In genomic region chr2:73993799-73994543, GRCh38 we compare ENCODE assay signal across 14 cellular contexts. TPM values are rescaled to one million over a fixed set of nuclear protein-coding genes. Genes with fewer than 3 reads are reported as not detected.
DNase-seq lines count a peak whose midpoint lies in the region; ATAC-seq, FAIRE-seq and TF ChIP-seq lines count a peak whose summit lies in the region.
"Had no signal": no experiment of that assay in that cellular context is flagged by ENCODE, and none has a peak within 500 bp of the region (broad histone marks: within the 10 kb centered on the region; RNA-seq: fewer than 3 reads in every experiment).

No MANE protein-coding gene starts in this region.

- no peaks in the 10 kb centered on the region for H3K36me3 ChIP-seq in GM23248 (ENCODE audit: low read depth)
- peaks cover 21% of the 10 kb centered on the region; the same call in 2 of the 3 replicates for H3K36me3 ChIP-seq in K562 (ENCODE audit: control insufficient read depth, insufficient read depth, low read length)
- H3K36me3 ChIP-seq in trophoblast cell (ENCODE audit: control insufficient read depth in 1 of 2, insufficient read depth in 2 of 2, low read length in 2 of 2): peaks cover 5% of the 10 kb centered on the region in 2 experiments
- H3K36me3 ChIP-seq: thyroid gland had no signal

- H4K8ac ChIP-seq in trophoblast cell (ENCODE audit: low read depth, low read length): no peak overlapping the region

- no peak overlapping the region for H3K18ac ChIP-seq in trophoblast cell (ENCODE audit: low read length)

- H3K27me3 ChIP-seq in GM23248 (replicated peaks; ENCODE audit: insufficient read depth) (no peaks in the 10 kb centered on the region), K562 (ENCODE audit: control insufficient read depth in 2 of 2, insufficient read depth in 2 of 2, low read length in 2 of 2) (no peaks in the 10 kb centered on the region), trophoblast cell (ENCODE audit: insufficient read depth, low read length) (no peaks in the 10 kb centered on the region)
- H3K27me3 ChIP-seq: thyroid gland had no signal

- intact Hi-C loops in activated CD4-positive, alpha-beta memory T cell treated with anti-CD3 and anti-CD28 coated beads for 36 hours (cut with micrococcal nuclease): no loop called here
- intact Hi-C loops in K562 (cut with micrococcal nuclease): loop anchor here (2.0 to 10.0 kb wide), 2 partner anchors 85 to 319 kb away; no protein-coding TSS in a partner anchor

- H3K36me3 Mint-ChIP-seq in activated CD4-positive, alpha-beta memory T cell treated with anti-CD3 and anti-CD28 coated beads for 36 hours: peaks cover 45% of the 10 kb centered on the region
- H3K36me3 Mint-ChIP-seq in activated CD4-positive, alpha-beta memory T cell treated with anti-CD3 and anti-CD28 coated beads, Interleukin-2, amount 10 ng/mL, durations not matched to agents 7 days and 5 days (ENCODE audit: low read depth): peaks cover 49% of the 10 kb centered on the region

- H3K9me3 ChIP-seq in GM23248 (ENCODE audit: low read depth) (no peaks in the 10 kb centered on the region), K562 (replicated peaks; ENCODE audit: control insufficient read depth, insufficient read depth, low read depth, low read length) (no peaks in the 10 kb centered on the region), trophoblast cell (ENCODE audit: insufficient read depth, low read depth, low read length) (no peaks in the 10 kb centered on the region)
- H3K9me3 ChIP-seq: thyroid gland had no signal

- no peak for FAIRE-seq in K562 (lab: Jason Lieb, UNC)

- H3K9ac ChIP-seq in GM23248 (no peak overlapping the region), K562 (ENCODE audit: insufficient read depth in 1 of 2, low read depth in 2 of 2, low read length in 2 of 2) (no peak overlapping the region), trophoblast cell (ENCODE audit: low read length) (no peak overlapping the region)

- POLR2A ChIA-PET in activated CD4-positive, alpha-beta memory T cell treated with anti-CD3 and anti-CD28 coated beads for 36 hours (lab: Charles Lee): interaction anchor here (1.0 kb wide), 1 partner anchor 10 kb away, joined by 3 read pairs; the partner anchor contains the start of gene TET3
- POLR2A ChIA-PET in activated CD4-positive, alpha-beta memory T cell treated with anti-CD3 and anti-CD28 coated beads, Interleukin-2, amount 10 ng/mL, durations not matched to agents 7 days and 5 days (lab: Charles Lee): interaction anchor here (1.0 kb wide), 2 partner anchors 8 to 10 kb away, joined by 3 to 4 read pairs; no protein-coding TSS in a partner anchor
- POLR2A ChIA-PET in K562 (lab: Yijun Ruan, JAX): interaction anchor here (0.6 kb wide), 2 partner anchors 265 to 869 kb away, joined by 3 read pairs; no protein-coding TSS in a partner anchor

- H2AK5ac ChIP-seq in trophoblast cell (ENCODE audit: low read length): no peak overlapping the region

- CTCF ChIA-PET in activated CD4-positive, alpha-beta memory T cell treated with anti-CD3 and anti-CD28 coated beads for 36 hours (lab: Charles Lee): interaction anchor here (0.6 kb wide), 1 partner anchor 167 kb away, joined by 3 read pairs; no protein-coding TSS in a partner anchor
- CTCF ChIA-PET in activated CD4-positive, alpha-beta memory T cell treated with anti-CD3 and anti-CD28 coated beads, Interleukin-2, amount 10 ng/mL, durations not matched to agents 7 days and 5 days (lab: Charles Lee): no interaction called here
- CTCF ChIA-PET in K562 (lab: Yijun Ruan, JAX; ENCODE audit: low intra/inter-chr PET ratio): interaction anchor here (1.4 kb wide), 1 partner anchor 170 kb away, joined by 4 read pairs; no protein-coding TSS in a partner anchor

- H2AFZ ChIP-seq in GM23248 (no peak overlapping the region), K562 (ENCODE audit: low read depth, low read length) (no peak overlapping the region), trophoblast cell (ENCODE audit: insufficient read depth, low read length, poor library complexity) (no peak overlapping the region)

- TF ChIP-seq EP300 in K562 (IDR thresholded peaks at IDR 0.05; ENCODE audit: low read length): no peak

- H3K27ac ChIP-seq in GM23248: no peak overlapping the region
- no peak overlapping the region; the same call in 2 of the 3 replicates for H3K27ac ChIP-seq in K562 (ENCODE audit: extremely low read depth, low read depth, low read length)
- H3K27ac ChIP-seq in trophoblast cell (ENCODE audit: low read depth, low read length): no peak overlapping the region
- H3K27ac ChIP-seq: thyroid gland had no signal

- peak overlapping the region; percentile 24 for H3K4ac ChIP-seq in trophoblast cell (ENCODE audit: low read depth, low read length)

- H3K4me1 ChIP-seq in GM23248 (ENCODE audit: insufficient read depth) (peaks cover 12% of the 10 kb centered on the region), K562 (replicated peaks in 1 of 2; ENCODE audit: control insufficient read depth in 2 of 2, insufficient read depth in 2 of 2, low read length in 2 of 2) (peaks cover 8 to 24% of the 10 kb centered on the region in 2 experiments; a peak in 3 of 5 replicates), trophoblast cell (ENCODE audit: control insufficient read depth in 1 of 2, insufficient read depth in 2 of 2, low read length in 2 of 2) (peaks cover 4 to 10% of the 10 kb centered on the region in 2 experiments)

- no peak overlapping the region for H3K4me3 Mint-ChIP-seq in activated CD4-positive, alpha-beta memory T cell treated with anti-CD3 and anti-CD28 coated beads for 36 hours
- H3K4me3 Mint-ChIP-seq in activated CD4-positive, alpha-beta memory T cell treated with anti-CD3 and anti-CD28 coated beads, Interleukin-2, amount 10 ng/mL, durations not matched to agents 7 days and 5 days: no peak overlapping the region
- H3K4me3 Mint-ChIP-seq: endodermal cell, neural crest cell had no signal

- no peak for ATAC-seq in K562
- ATAC-seq in GM21367 (IDR thresholded peaks at IDR 0.05; ENCODE audit: unreplicated experiment): no peak

- H3K4me2 ChIP-seq in GM23248 (ENCODE audit: unreplicated experiment): peak overlapping the region; percentile 38
- no peak overlapping the region; the same call in 1 of the 2 replicates for H3K4me2 ChIP-seq in K562 (ENCODE audit: insufficient read depth, low read length)
- H3K4me2 ChIP-seq in trophoblast cell (ENCODE audit: low read length): no peak overlapping the region

- in situ Hi-C loops in GM23248 (cut with MboI) (no loop called here), K562 (cut with MboI) (no loop called here)

- H4K20me1 ChIP-seq in GM23248 (ENCODE audit: insufficient read depth): no peaks in the 10 kb centered on the region
- H4K20me1 ChIP-seq in K562 (replicated peaks; ENCODE audit: control insufficient read depth, insufficient read depth, low read length): peaks cover 13% of the 10 kb centered on the region; the same call in 1 of the 2 replicates

- peaks cover 78% of the 10 kb centered on the region for H3K4me1 Mint-ChIP-seq in activated CD4-positive, alpha-beta memory T cell treated with anti-CD3 and anti-CD28 coated beads for 36 hours (ENCODE audit: low read depth)
- peaks cover 53% of the 10 kb centered on the region for H3K4me1 Mint-ChIP-seq in activated CD4-positive, alpha-beta memory T cell treated with anti-CD3 and anti-CD28 coated beads, Interleukin-2, amount 10 ng/mL, durations not matched to agents 7 days and 5 days

- H3K4me3 ChIP-seq in GM23248 (no peak overlapping the region), K562 (no peak overlapping the region), trophoblast cell (ENCODE audit: low read depth, low read length) (no peak overlapping the region)
- H3K4me3 ChIP-seq: thyroid gland had no signal

- WGBS in GM23248 (ENCODE audit: low coverage in 1 of 2, low lambda C conversion rate in 2 of 2, missing lambda C conversion rate in 2 of 2), 2 experiments: 88 to 90% methylated on average over 6 of the region's 6 CpGs
- 59% methylated on average over 6 of the region's 6 CpGs for WGBS in K562 (ENCODE audit: insufficient coverage, low coverage, missing lambda C conversion rate)
- WGBS in trophoblast cell (ENCODE audit: extremely low coverage, insufficient coverage, insufficient read length): no CpG with 5 or more reads among the region's 6 CpGs

- no peak overlapping the region for H3K14ac ChIP-seq in trophoblast cell (ENCODE audit: low read length)

- H3K27me3 Mint-ChIP-seq in activated CD4-positive, alpha-beta memory T cell treated with anti-CD3 and anti-CD28 coated beads for 36 hours: no peaks in the 10 kb centered on the region
- no peaks in the 10 kb centered on the region for H3K27me3 Mint-ChIP-seq in activated CD4-positive, alpha-beta memory T cell treated with anti-CD3 and anti-CD28 coated beads, Interleukin-2, amount 10 ng/mL, durations not matched to agents 7 days and 5 days

- no peak for TF ChIP-seq CTCF in K562 (IDR thresholded peaks at IDR 0.05 in 2 of 3, conservative IDR thresholded peaks at IDR 0.05 in 1 of 3; ENCODE audit: insufficient read depth in 2 of 3, low read depth in 1 of 3, low read length in 3 of 3)

- H3K79me2 ChIP-seq in GM23248 (ENCODE audit: insufficient read depth): no peaks in the 10 kb centered on the region
- H3K79me2 ChIP-seq in K562 (ENCODE audit: control insufficient read depth, insufficient read depth, low read length): peaks cover 83% of the 10 kb centered on the region
- peaks cover 2% of the 10 kb centered on the region for H3K79me2 ChIP-seq in trophoblast cell (ENCODE audit: control insufficient read depth, insufficient read depth, low read length, poor library complexity)

- no peak overlapping the region for H2BK12ac ChIP-seq in trophoblast cell (ENCODE audit: low read length)

- H3K9me2 ChIP-seq in GM23248 (ENCODE audit: insufficient read depth): no peaks in the 10 kb centered on the region

- peaks cover 15% of the 10 kb centered on the region for H3K9me3 Mint-ChIP-seq in activated CD4-positive, alpha-beta memory T cell treated with anti-CD3 and anti-CD28 coated beads for 36 hours
- peaks cover 9% of the 10 kb centered on the region for H3K9me3 Mint-ChIP-seq in activated CD4-positive, alpha-beta memory T cell treated with anti-CD3 and anti-CD28 coated beads, Interleukin-2, amount 10 ng/mL, durations not matched to agents 7 days and 5 days
- H3K9me3 Mint-ChIP-seq: endodermal cell, neural crest cell had no signal

- no peak overlapping the region for H4K91ac ChIP-seq in trophoblast cell (ENCODE audit: low read depth, low read length)

- no peaks in the 10 kb centered on the region for H3F3A ChIP-seq in GM23248 (ENCODE audit: insufficient read depth)

- H3K79me1 ChIP-seq in trophoblast cell (ENCODE audit: low read length): no peaks in the 10 kb centered on the region

- no TSS peak for BruUV-seq in K562 (replicated peaks; lab: Mats Ljungman, UMichigan)

- no peak overlapping the region for H4K12ac ChIP-seq in trophoblast cell (ENCODE audit: low read depth, low read length)

- no peaks in the 10 kb centered on the region for H3K9me1 ChIP-seq in K562 (ENCODE audit: control insufficient read depth, insufficient read depth, low read length)

- H3K23ac ChIP-seq in trophoblast cell (ENCODE audit: low read length): no peak overlapping the region

- no peak for TF ChIP-seq POLR2A in K562 (conservative IDR thresholded peaks at IDR 0.05)

- H2BK120ac ChIP-seq in trophoblast cell (ENCODE audit: insufficient read depth, low read length, poor library complexity): no peak overlapping the region

- peak overlapping the region; percentile 50 for H3K27ac Mint-ChIP-seq in activated CD4-positive, alpha-beta memory T cell treated with anti-CD3 and anti-CD28 coated beads for 36 hours
- no peak overlapping the region for H3K27ac Mint-ChIP-seq in activated CD4-positive, alpha-beta memory T cell treated with anti-CD3 and anti-CD28 coated beads, Interleukin-2, amount 10 ng/mL, durations not matched to agents 7 days and 5 days
- H3K27ac Mint-ChIP-seq: endodermal cell had no signal

- DNase-seq in activated CD4-positive, alpha-beta memory T cell treated with anti-CD3 and anti-CD28 coated beads for 36 hours: peak; percentile 47
- DNase-seq in activated CD4-positive, alpha-beta memory T cell treated with anti-CD3 and anti-CD28 coated beads, Interleukin-2, amount 10 ng/mL, durations not matched to agents 7 days and 5 days: no peak
- DNase-seq in GM23248: peak; percentile 27
- DNase-seq in K562 (ENCODE audit: extremely low read depth in 1 of 4, low spot score in 3 of 4): no peak
- DNase-seq in trophoblast cell: no peak
- no peak for DNase-seq in NCI-H446 (lab: John Stamatoyannopoulos, UW)
- no peak for DNase-seq in NCI-H1694 treated with DMSO at 0.1 percent for 48 hours (lab: John Stamatoyannopoulos, UW)
- DNase-seq: endodermal cell, glutamatergic neuron, NCI-H1417 treated with DMSO at 0.1 percent for 48 hours, NCI-H524, thyroid gland had no signal

- no peak for TF ChIP-seq RAD21 in K562 (CRISPR knock-in tag; conservative IDR thresholded peaks at IDR 0.05 in 1 of 2, IDR thresholded peaks at IDR 0.05 in 1 of 2)

- H2BK5ac ChIP-seq in trophoblast cell (ENCODE audit: low read depth, low read length, poor library complexity): no peak overlapping the region

RNA-seq across cellular contexts. Expression of gene TET3, which starts 9.3 kb away (rescaled TPM):
- total RNA-seq in activated CD4-positive, alpha-beta memory T cell treated with anti-CD3 and anti-CD28 coated beads for 36 hours: 10 to 100 TPM; 10.5 to 11.8 TPM
- total RNA-seq in activated CD4-positive, alpha-beta memory T cell treated with anti-CD3 and anti-CD28 coated beads, Interleukin-2, amount 10 ng/mL, durations not matched to agents 7 days and 5 days: 10 to 100 TPM; 10.1 to 10.7 TPM
- total RNA-seq in GM23248 (2014; rRNA removed; shearing (Covaris generic)): 2.9 and 4.3 TPM in 2 replicates
- polyA plus RNA-seq in GM23248 (2016; fragmentation: Nextera tagmentation; extraction: Ambion mirVana): 1.3 TPM in 2 replicates
- total RNA-seq in K562 (2011; cell fraction: chromatin; rRNA removed; ENCODE audit: low replicate concordance): 24.7 and 26.6 TPM in 2 replicates
- 14.5 and 15.1 TPM in 2 replicates for total RNA-seq in K562 (2011; cell fraction: nucleolus; rRNA removed)
- 20.1 and 32.4 TPM in 2 replicates for total RNA-seq in K562 (2011; cell fraction: nucleoplasm; rRNA removed)
- total RNA-seq in K562 (2014; rRNA removed): 4.9 and 7.1 TPM in 2 replicates
- total RNA-seq in K562 (2014; rRNA removed; fragmentation: Illumina TruSeq; extraction: Trizol): 5.4 and 5.6 TPM in 2 replicates
- 6.3 and 6.4 TPM in 2 replicates for total RNA-seq in K562 (2015; rRNA removed; fragmentation: Illumina TruSeq; extraction: Trizol)
- 15.5 and 16.3 TPM in 2 replicates for total RNA-seq in K562 (2021)
- polyA plus RNA-seq in K562 (2011; rRNA removed): 3.2 and 5.2 TPM in 2 replicates
- 3.0 and 3.4 TPM in 2 replicates for polyA plus RNA-seq in K562 (2011; cell fraction: cytosol; rRNA removed)
- 7.8 and 14.6 TPM in 2 replicates for polyA plus RNA-seq in K562 (2011; cell fraction: nucleus; rRNA removed)
- 6.3 and 6.6 TPM in 2 replicates for polyA plus RNA-seq in K562 (2012)
- 8.7 and 9.0 TPM in 2 replicates for polyA plus RNA-seq in K562 (2014; fragmentation: Illumina TruSeq; extraction: Trizol)
- polyA plus RNA-seq in K562 (2014; fragmentation: Nextera tagmentation; extraction: Ambion mirVana): under 1 TPM; 0.35 to 0.58 TPM
- polyA plus RNA-seq in K562 (2014; rRNA removed): 5.3 and 5.5 TPM in 2 replicates
- 6.5 and 10.2 TPM in 2 replicates for polyA minus RNA-seq in K562 (2011; rRNA and poly(A)+ RNA removed)
- polyA minus RNA-seq in K562 (2011; cell fraction: cytosol; rRNA and poly(A)+ RNA removed): 10.4 and 12.0 TPM in 2 replicates
- 5.7 and 7.3 TPM in 2 replicates for polyA minus RNA-seq in K562 (2011; cell fraction: nucleus; rRNA and poly(A)+ RNA removed)
- polyA plus RNA-seq in trophoblast cell (2013): 11.2 and 11.7 TPM in 2 replicates

Comparison
In these comparisons a context has a peak if more than half of its experiments do, and no peak if none do; other contexts are left out.
1. DNase-seq: peak in activated CD4-positive, alpha-beta memory T cell treated with anti-CD3 and anti-CD28 coated beads for 36 hours (single experiment) and GM23248 (single experiment); none in activated CD4-positive, alpha-beta memory T cell treated with anti-CD3 and anti-CD28 coated beads, Interleukin-2, amount 10 ng/mL, durations not matched to agents 7 days and 5 days (single experiment), K562 (0 of 4), trophoblast cell (0 of 2), NCI-H446 (0 of 2) and NCI-H1694 treated with DMSO at 0.1 percent for 48 hours (single experiment).